Comparison of ENCODE assay signal across 8 cellular contexts in the genomic region with DNA sequence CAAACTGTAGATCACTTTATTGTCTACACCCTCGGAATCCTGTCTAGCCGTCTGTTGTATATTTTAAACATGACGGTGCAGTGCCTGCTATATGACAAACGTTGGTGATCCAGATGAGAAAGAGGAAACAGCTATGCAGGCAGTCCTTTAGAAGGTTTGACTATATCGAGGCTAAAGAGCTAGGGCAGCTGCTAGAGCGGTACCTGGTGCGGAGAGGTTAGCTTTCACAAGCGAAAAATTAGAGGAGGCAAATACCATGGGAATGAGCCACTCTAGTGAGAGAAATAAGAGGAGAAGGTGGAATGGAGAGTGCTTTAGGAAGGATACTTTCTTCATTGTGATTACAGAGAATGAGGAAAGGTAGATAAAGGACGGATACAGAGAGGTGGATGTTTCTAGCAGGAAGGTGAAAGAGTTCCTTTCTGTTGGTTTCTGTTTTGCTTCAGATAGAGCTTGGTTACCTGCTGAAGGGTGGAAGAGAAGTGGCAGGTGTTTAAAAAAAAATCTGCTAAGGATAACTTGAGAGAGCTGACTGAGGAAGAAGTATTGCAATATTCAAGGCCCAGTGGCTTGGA. TPM values are rescaled to one million over a fixed set of nuclear protein-coding genes. Genes with fewer than 3 reads are reported as not detected.
A peak's percentile ranks its signal among the peaks of the same experiment; 100 is the strongest.
DNase-seq lines count a peak whose midpoint lies in the region; ATAC-seq and TF ChIP-seq lines count a peak whose summit lies in the region.

No MANE protein-coding gene starts in this region.

- H3K9ac ChIP-seq in mesenchymal stem cell (ENCODE audit: low read length): peak overlapping the region; percentile 96

- H2AK5ac ChIP-seq in mesenchymal stem cell (ENCODE audit: low read length, severe bottlenecking): peak overlapping the region; percentile 32

- no peaks in the 10 kb centered on the region for H3K36me3 ChIP-seq in mesenchymal stem cell (ENCODE audit: control insufficient read depth in 1 of 2, insufficient read depth in 2 of 2, low read depth in 1 of 2, low read length in 2 of 2)
- no peaks in the 10 kb centered on the region for H3K36me3 ChIP-seq in upper lobe of right lung

- POLR2A ChIA-PET in AG04450 (lab: Yijun Ruan, JAX): interaction anchor here (0.6 to 1.0 kb wide), 3 partner anchors 113 to 1027 kb away, joined by 3 to 9 read pairs (median 8); a partner anchor contains a TSS

- intact Hi-C loops in upper lobe of right lung (cut with DNase I): no loop called here

- H4K8ac ChIP-seq in mesenchymal stem cell (ENCODE audit: low read length): peak overlapping the region; percentile 99

- H3K9me3 ChIP-seq in AG04450 (ENCODE audit: control insufficient read depth, insufficient read depth, low read length): no peaks in the 10 kb centered on the region
- no peaks in the 10 kb centered on the region for H3K9me3 ChIP-seq in mesenchymal stem cell (ENCODE audit: control insufficient read depth, low read length)
- no peaks in the 10 kb centered on the region for H3K9me3 ChIP-seq in upper lobe of right lung

- H3K27ac ChIP-seq in AG04450 (ENCODE audit: low read depth, low read length): peak overlapping the region; percentile 96
- peak overlapping the region; percentile 97 for H3K27ac ChIP-seq in caudate nucleus (ENCODE audit: low read depth, low read length)
- peak overlapping the region; percentile 73 for H3K27ac ChIP-seq in mesenchymal stem cell (ENCODE audit: low read length, poor library complexity, severe bottlenecking)
- peak overlapping the region; percentile 100 for H3K27ac ChIP-seq in upper lobe of right lung

- H3K4me1 ChIP-seq in mesenchymal stem cell (ENCODE audit: control insufficient read depth, insufficient read depth, low read depth, low read length) (no peaks in the 10 kb centered on the region), upper lobe of right lung (peaks cover 27% of the 10 kb centered on the region)

- no peak overlapping the region for H2BK120ac ChIP-seq in mesenchymal stem cell (ENCODE audit: low read depth, low read length)

- ATAC-seq in GM18873 (IDR thresholded peaks at IDR 0.05; ENCODE audit: low FRiP score, unreplicated experiment) (peak; percentile 3), upper lobe of right lung (no peak), GM18520 (IDR thresholded peaks at IDR 0.05; ENCODE audit: unreplicated experiment) (no peak)

- H3K23ac ChIP-seq in mesenchymal stem cell (ENCODE audit: low read length in 2 of 2): no peak overlapping the region

- no peaks in the 10 kb centered on the region for H3K27me3 ChIP-seq in AG04450 (ENCODE audit: control insufficient read depth, insufficient read depth, low read length)
- H3K27me3 ChIP-seq in mesenchymal stem cell (ENCODE audit: control insufficient read depth in 1 of 2, insufficient read depth in 1 of 2, low read length in 2 of 2): no peaks in the 10 kb centered on the region
- H3K27me3 ChIP-seq in upper lobe of right lung: no peaks in the 10 kb centered on the region

- peak overlapping the region; percentile 85 for H2AFZ ChIP-seq in mesenchymal stem cell (ENCODE audit: low read depth, low read length)

- H3K14ac ChIP-seq in mesenchymal stem cell (ENCODE audit: low read length in 2 of 2): no peak overlapping the region

- H3K79me1 ChIP-seq in mesenchymal stem cell (replicated peaks; ENCODE audit: low read length, poor library complexity, severe bottlenecking): peaks cover 11% of the 10 kb centered on the region

- no peak overlapping the region for H2BK15ac ChIP-seq in mesenchymal stem cell (ENCODE audit: low read depth, poor library complexity, severe bottlenecking)

- H3K4me2 ChIP-seq in mesenchymal stem cell (ENCODE audit: low read length, poor library complexity, severe bottlenecking): peak overlapping the region; percentile 87

- DNase-seq in AG04450 (ENCODE audit: low read depth, low spot score) (no peak), NOMO-1 treated with dmso at 0.1 percent for 144 hours (lab: John Stamatoyannopoulos, UW; ENCODE audit: unreplicated experiment) (peak; percentile 51), caudate nucleus (lab: John Stamatoyannopoulos, UW) (peak in 4 of 61 donors; percentile 13 to 38 (median 34)), mesenchymal stem cell (peak; percentile 67), upper lobe of right lung (no peak), NCI-H187 treated with DMSO at 0.1 percent for 48 hours (lab: John Stamatoyannopoulos, UW) (no peak)

- CTCF ChIA-PET in AG04450 (lab: Charles Lee): interaction anchor here (1.2 to 2.0 kb wide), 2 partner anchors 122 to 124 kb away, joined by 3 to 8 read pairs; no protein-coding TSS in a partner anchor

- 18% methylated on average over 9 of the region's 9 CpGs for WGBS in mesenchymal stem cell

- H3K18ac ChIP-seq in mesenchymal stem cell (ENCODE audit: low read depth in 1 of 2, low read length in 2 of 2): peak overlapping the region; percentile 37 to 87

- H3K4ac ChIP-seq in mesenchymal stem cell (ENCODE audit: low read depth in 1 of 2, low read length in 2 of 2): peak overlapping the region; percentile 6 to 24

- no peak overlapping the region for H4K91ac ChIP-seq in mesenchymal stem cell (ENCODE audit: low read length)

- H2BK5ac ChIP-seq in mesenchymal stem cell (ENCODE audit: low read depth, low read length, poor library complexity, severe bottlenecking): no peak overlapping the region

- H2BK12ac ChIP-seq in mesenchymal stem cell (ENCODE audit: low read length in 2 of 2): no peak overlapping the region

- TF ChIP-seq CTCF in AG04450 (IDR thresholded peaks at IDR 0.05; ENCODE audit: low read depth, low read length) (no peak), upper lobe of right lung (IDR thresholded peaks at IDR 0.05) (no peak)

- H3K4me3 ChIP-seq in AG04450 (ENCODE audit: low read depth, low read length) (peak overlapping the region; percentile 82), mesenchymal stem cell (ENCODE audit: insufficient read depth in 1 of 2, low read depth in 1 of 2, low read length in 2 of 2) (peak overlapping the region; percentile 79 to 83), upper lobe of right lung (peak overlapping the region; percentile 95)

RNA-seq across cellular contexts. Expression of a gene that starts 1.0 kb away (rescaled TPM):
- polyA plus RNA-seq in AG04450 (2011; rRNA removed): 7.9 and 9.4 TPM in 2 replicates
- 10.9 and 16.4 TPM in 2 replicates for polyA minus RNA-seq in AG04450 (2011; rRNA and poly(A)+ RNA removed)
- 8.7 TPM for polyA plus RNA-seq in mesenchymal stem cell (2013, experiment 1 of 2)
- 9.1 TPM for polyA plus RNA-seq in mesenchymal stem cell (2013, experiment 2 of 2)
- 17.5 TPM for total RNA-seq in upper lobe of right lung

Comparison
In these comparisons a context has a peak if more than half of its experiments do, and no peak if none do; other contexts are left out.
1. DNase-seq: peak in NOMO-1 treated with dmso at 0.1 percent for 144 hours (single experiment) and mesenchymal stem cell (single experiment); none in AG04450 (single experiment), upper lobe of right lung (single experiment) and NCI-H187 treated with DMSO at 0.1 percent for 48 hours (single experiment).
2. Peak in every context shown above with its lines, with median percentiles within 50 percentile points of each other: H3K27ac ChIP-seq and H3K4me3 ChIP-seq.